9 cellular contexts compared by ENCODE assay signal in genomic region chr10:103450201-103450695, GRCh38. TPM values are rescaled to one million over a fixed set of nuclear protein-coding genes. Genes with fewer than 3 reads are reported as not detected.
DNase-seq lines count a peak whose midpoint lies in the region; ATAC-seq and TF ChIP-seq lines count a peak whose summit lies in the region.
"Had no signal": no experiment of that assay in that cellular context is flagged by ENCODE, and none has a peak within 500 bp of the region (broad histone marks: within the 10 kb centered on the region; RNA-seq: fewer than 3 reads in every experiment).

No MANE protein-coding gene starts in this region.

- H3K4me3 ChIP-seq in SK-N-SH (ENCODE audit: low read depth in 2 of 2, low read length in 1 of 2) (no peak overlapping the region), RWPE2 (ENCODE audit: severe bottlenecking) (no peak overlapping the region), foreskin fibroblast (ENCODE audit: low read depth in 1 of 2, low read length in 2 of 2) (peak overlapping the region; percentile 90 to 93)

- H3K9me2 ChIP-seq in SK-N-SH: no peaks in the 10 kb centered on the region

- H3K27ac ChIP-seq in SK-N-SH (ENCODE audit: low read depth in 2 of 2, low read length in 1 of 2) (no peak overlapping the region; a peak in 1 of 4 replicates), RWPE2 (ENCODE audit: poor library complexity, severe bottlenecking) (peak overlapping the region; percentile 37)

- no peaks in the 10 kb centered on the region for H3K79me2 ChIP-seq in SK-N-SH (ENCODE audit: insufficient read depth)

- H3F3A ChIP-seq in SK-N-SH (replicated peaks; ENCODE audit: insufficient read depth): peaks cover 5% of the 10 kb centered on the region

- TF ChIP-seq EP300 in SK-N-SH (IDR thresholded peaks at IDR 0.05; ENCODE audit: borderline replicate concordance in 1 of 2, low read depth in 1 of 2, low read length in 1 of 2): no peak

- H4K20me1 ChIP-seq in SK-N-SH (ENCODE audit: insufficient read depth): no peaks in the 10 kb centered on the region

- DNase-seq in SK-N-SH (no peak), RWPE2 (ENCODE audit: low spot score) (no peak), foreskin fibroblast (no peak), Ammon's horn (ENCODE audit: low spot score) (no peak)
- no peak for DNase-seq in activated CD4-positive, alpha-beta T cell treated with anti-CD3 and anti-CD28 coated beads for 4 hours
- DNase-seq: NCI-H1417 treated with DMSO at 0.1 percent for 48 hours had no signal

- H2AFZ ChIP-seq in SK-N-SH (ENCODE audit: low read depth): no peak overlapping the region

- no peak overlapping the region for H3K4me2 ChIP-seq in SK-N-SH

- H3K27me3 ChIP-seq in SK-N-SH (ENCODE audit: insufficient read depth) (no peaks in the 10 kb centered on the region), RWPE2 (ENCODE audit: insufficient read depth, poor library complexity, severe bottlenecking) (no peaks in the 10 kb centered on the region)

- no peak for TF ChIP-seq CTCF in SK-N-SH (IDR thresholded peaks at IDR 0.05)
- no peak for TF ChIP-seq CTCF in RWPE2 (IDR thresholded peaks at IDR 0.05; ENCODE audit: poor library complexity, severe bottlenecking)
- TF ChIP-seq CTCF in foreskin fibroblast (IDR thresholded peaks at IDR 0.05; ENCODE audit: low read depth, low read length): no peak

- POLR2A ChIA-PET in SK-N-SH (lab: Yijun Ruan, JAX): no interaction called here

- CTCF ChIA-PET in SK-N-SH (lab: Yijun Ruan, JAX): interaction anchor here (0.5 to 2.4 kb wide), 5 partner anchors 27 to 149 kb away, joined by 3 to 19 read pairs (median 5); no protein-coding TSS in a partner anchor

- H3K36me3 ChIP-seq in SK-N-SH (replicated peaks in 1 of 2; ENCODE audit: control insufficient read depth in 1 of 2, insufficient read depth in 2 of 2, low read length in 1 of 2) (peaks cover 21 to 23% of the 10 kb centered on the region in 2 experiments), RWPE2 (ENCODE audit: low read depth) (peaks cover 14% of the 10 kb centered on the region)

- peaks cover 59% of the 10 kb centered on the region for H3K4me1 Mint-ChIP-seq in stimulated activated memory B cell treated with anti-CD40 and anti-IgM and Interleukin-4, amounts not matched to agents 10 μg/mL and 1 μg/mL and 100 μg/mL, for 72 hours

- peak overlapping the region; percentile 96 for H3K4me3 Mint-ChIP-seq in stimulated activated memory B cell treated with anti-CD40 and anti-IgM and Interleukin-4, amounts not matched to agents 10 μg/mL and 1 μg/mL and 100 μg/mL, for 72 hours

- no peaks in the 10 kb centered on the region for H3K27me3 Mint-ChIP-seq in stimulated activated memory B cell treated with anti-CD40 and anti-IgM and Interleukin-4, amounts not matched to agents 10 μg/mL and 1 μg/mL and 100 μg/mL, for 72 hours

- peaks cover 46% of the 10 kb centered on the region for H3K36me3 Mint-ChIP-seq in stimulated activated memory B cell treated with anti-CD40 and anti-IgM and Interleukin-4, amounts not matched to agents 10 μg/mL and 1 μg/mL and 100 μg/mL, for 72 hours

- no peaks in the 10 kb centered on the region for H3K9me3 Mint-ChIP-seq in stimulated activated memory B cell treated with anti-CD40 and anti-IgM and Interleukin-4, amounts not matched to agents 10 μg/mL and 1 μg/mL and 100 μg/mL, for 72 hours

- TF ChIP-seq RAD21 in SK-N-SH (IDR thresholded peaks at IDR 0.05; ENCODE audit: low read length): no peak

- H3K9ac ChIP-seq in SK-N-SH: no peak overlapping the region

- ATAC-seq in SK-N-SH treated with all-trans-retinoic acid at 6 μM for 48 hours: no peak
- ATAC-seq in RWPE2 (ENCODE audit: low read depth): no peak
- ATAC-seq in stimulated activated memory B cell treated with anti-CD40 and anti-IgM and Interleukin-4, amounts not matched to agents 10 μg/mL and 1 μg/mL and 100 μg/mL, for 72 hours: no peak
- no peak for ATAC-seq in GM21526 (IDR thresholded peaks at IDR 0.05; ENCODE audit: low FRiP score, unreplicated experiment)

- no peaks in the 10 kb centered on the region for H3K9me3 ChIP-seq in SK-N-SH
- H3K9me3 ChIP-seq in RWPE2 (ENCODE audit: severe bottlenecking): no peaks in the 10 kb centered on the region

- peaks cover 0 to 18% of the 10 kb centered on the region in 2 experiments; a peak in 1 of 4 replicates for H3K4me1 ChIP-seq in SK-N-SH (ENCODE audit: control insufficient read depth in 1 of 2, insufficient read depth in 2 of 2, low read depth in 1 of 2, low read length in 1 of 2)
- peaks cover 8% of the 10 kb centered on the region for H3K4me1 ChIP-seq in RWPE2 (ENCODE audit: insufficient read depth, poor library complexity, severe bottlenecking)

- 98% methylated on average over 9 of the region's 12 CpGs for WGBS in SK-N-SH (ENCODE audit: low lambda C conversion rate)

- H3K27ac Mint-ChIP-seq in stimulated activated memory B cell treated with anti-CD40 and anti-IgM and Interleukin-4, amounts not matched to agents 10 μg/mL and 1 μg/mL and 100 μg/mL, for 72 hours: peak overlapping the region; percentile 88

TF ChIP-seq in SK-N-SH, 30 proteins besides CTCF, POLR2A, EP300 and RAD21:
- TF ChIP-seq PBX3 (IDR thresholded peaks at IDR 0.05): no peak
- 0 out of 2 replicates have a peak, but pooled peaks have one; percentile 8 for TF ChIP-seq POLR2AphosphoS5 (IDR thresholded peaks at IDR 0.05; ENCODE audit: low read depth, low read length)

TF ChIP-seq in SK-N-SH treated with all-trans-retinoic acid at 6 μM for 48 hours, 23 proteins besides CTCF, POLR2A, EP300 and RAD21:
- TF ChIP-seq PPARA (CRISPR knock-in tag; IDR thresholded peaks at IDR 0.05; ENCODE audit: borderline replicate concordance) (no peak), GLIS3 (CRISPR knock-in tag; IDR thresholded peaks at IDR 0.05) (no peak)

RNA-seq across cellular contexts. Expression of gene CALHM2, which starts 1.9 kb away (rescaled TPM):
- polyA plus RNA-seq in SK-N-SH (2012; rRNA removed): 0.10 and 0.23 TPM in 2 replicates
- polyA plus RNA-seq in SK-N-SH (2012; cell fraction: cytosol; rRNA removed): 0.05 and 0.12 TPM in 2 replicates
- polyA plus RNA-seq in SK-N-SH (2012; cell fraction: nucleus; rRNA removed): 0.04 and 0.05 TPM in 2 replicates

RNA-seq across cellular contexts. Expression of gene CALHM1, which starts 8.5 kb away (rescaled TPM):
- not detected in 2 replicates for polyA plus RNA-seq in SK-N-SH (2012; rRNA removed)
- not detected in 2 replicates for polyA plus RNA-seq in SK-N-SH (2012; cell fraction: cytosol; rRNA removed)
- polyA plus RNA-seq in SK-N-SH (2012; cell fraction: nucleus; rRNA removed): not detected in 2 replicates

RNA-seq across cellular contexts. Expression of gene CALHM3, which starts 28.8 kb away (rescaled TPM):
- not detected in 2 replicates for polyA plus RNA-seq in SK-N-SH (2012; rRNA removed)
- polyA plus RNA-seq in SK-N-SH (2012; cell fraction: cytosol; rRNA removed): not detected in 2 replicates
- polyA plus RNA-seq in SK-N-SH (2012; cell fraction: nucleus; rRNA removed): not detected in 2 replicates

RNA-seq across cellular contexts. Expression of gene NEURL1, which starts 43.3 kb away (rescaled TPM):
- 0.05 and 0.19 TPM in 2 replicates for polyA plus RNA-seq in SK-N-SH (2012; rRNA removed)
- polyA plus RNA-seq in SK-N-SH (2012; cell fraction: cytosol; rRNA removed): 0.04 and 0.05 TPM in 2 replicates
- 0.12 and 0.36 TPM in 2 replicates for polyA plus RNA-seq in SK-N-SH (2012; cell fraction: nucleus; rRNA removed)

RNA-seq across cellular contexts. Expression of gene PDCD11, which starts 53.8 kb away (rescaled TPM):
- 29.8 and 39.9 TPM in 2 replicates for polyA plus RNA-seq in SK-N-SH (2012; rRNA removed)
- polyA plus RNA-seq in SK-N-SH (2012; cell fraction: cytosol; rRNA removed): 12.8 and 18.1 TPM in 2 replicates
- 99.9 and 116 TPM in 2 replicates for polyA plus RNA-seq in SK-N-SH (2012; cell fraction: nucleus; rRNA removed)

Comparison
In these comparisons a context has a peak if more than half of its experiments do, and no peak if none do; other contexts are left out.
1. H3K4me3 ChIP-seq: peak in foreskin fibroblast (2 of 2); none in SK-N-SH (0 of 2) and RWPE2 (single experiment).